Comparison of ENCODE assay signal across 29 cellular contexts in genomic region chr6:143376861-143377260, GRCh38.
"Had no signal": no experiment of that assay in that cellular context is flagged by ENCODE, and none has a peak within 500 bp of the region (broad histone marks: within the 10 kb centered on the region; RNA-seq: fewer than 3 reads in every experiment).

No MANE protein-coding gene starts in this region.

- H3K27ac ChIP-seq: neutrophil, ovary, parathyroid adenoma, psoas muscle, right lobe of liver, sigmoid colon, stomach, thoracic aorta, thyroid gland, tibial nerve, upper lobe of left lung, vagina had no signal

- ATAC-seq: natural killer cell treated with Interleukin-12 subunit alpha and Interleukin-12 subunit beta and Interleukin-15 and Interleukin-18, amount 100 ng/mL, for 72 hours; psoas muscle; right cardiac atrium; right lobe of liver; stimulated activated effector memory CD8-positive, alpha-beta T cell treated with anti-CD3 and anti-CD28 coated beads, Interleukin-12 subunit alpha, Interleukin-12 subunit beta, amount 100 ng/mL, for 72 hours; stimulated activated naive B cell treated with anti-CD40 and anti-IgM and Interleukin-4, amounts not matched to agents 10 μg/mL and 1 μg/mL and 100 μg/mL, for 72 hours had no signal

- H3K27me3 ChIP-seq: neutrophil, ovary, right lobe of liver, sigmoid colon, stomach, thyroid gland, tibial nerve, upper lobe of left lung, vagina had no signal

- H3K79me2 ChIP-seq: parathyroid adenoma had no signal

- H3K9me3 Mint-ChIP-seq: natural killer cell treated with Interleukin-12 subunit alpha and Interleukin-12 subunit beta and Interleukin-15 and Interleukin-18, amount 100 ng/mL, for 72 hours; neural crest cell had no signal

- H3K4me1 ChIP-seq: parathyroid adenoma, psoas muscle, right lobe of liver, sigmoid colon, stomach, thyroid gland, tibial nerve, upper lobe of left lung, vagina had no signal

- FAIRE-seq: small intestine, urothelium cell line had no signal

- H3K4me3 ChIP-seq: ovary, psoas muscle, right lobe of liver, sigmoid colon, stomach, thoracic aorta, thyroid gland, tibial nerve, upper lobe of left lung, vagina had no signal

- H2AFZ ChIP-seq: parathyroid adenoma had no signal

- H3K27ac Mint-ChIP-seq: nephron progenitor cell; progenitor cell of endocrine pancreas; stimulated activated effector memory CD8-positive, alpha-beta T cell treated with anti-CD3 and anti-CD28 coated beads, Interleukin-12 subunit alpha, Interleukin-12 subunit beta, amount 100 ng/mL, for 72 hours; stimulated activated naive B cell treated with anti-CD40 and anti-IgM and Interleukin-4, amounts not matched to agents 10 μg/mL and 1 μg/mL and 100 μg/mL, for 72 hours; stimulated activated naive CD8-positive, alpha-beta T cell treated with anti-CD3 and anti-CD28 coated beads, Interleukin-15, Interleukin-2, amounts not matched to agents 100 ng/mL and 50 ng/mL, for 24 hours had no signal

- H3K4me1 Mint-ChIP-seq: nephron progenitor cell, neural crest cell had no signal

- H3K4me3 Mint-ChIP-seq: natural killer cell treated with Interleukin-12 subunit alpha and Interleukin-12 subunit beta and Interleukin-15 and Interleukin-18, amount 100 ng/mL, for 72 hours; nephron progenitor cell; neural crest cell; stimulated activated effector memory CD8-positive, alpha-beta T cell treated with anti-CD3 and anti-CD28 coated beads, Interleukin-12 subunit alpha, Interleukin-12 subunit beta, amount 100 ng/mL, for 72 hours; stimulated activated naive B cell treated with anti-CD40 and anti-IgM and Interleukin-4, amounts not matched to agents 10 μg/mL and 1 μg/mL and 100 μg/mL, for 72 hours; stimulated activated naive CD8-positive, alpha-beta T cell treated with anti-CD3 and anti-CD28 coated beads, Interleukin-15, Interleukin-2, amounts not matched to agents 100 ng/mL and 50 ng/mL, for 24 hours had no signal

- H3K9ac ChIP-seq: parathyroid adenoma had no signal

- H3K9me3 ChIP-seq: neutrophil, ovary, psoas muscle, right lobe of liver, thoracic aorta, thyroid gland, tibial nerve, upper lobe of left lung, vagina had no signal

- H3K36me3 Mint-ChIP-seq: natural killer cell treated with Interleukin-12 subunit alpha and Interleukin-12 subunit beta and Interleukin-15 and Interleukin-18, amount 100 ng/mL, for 72 hours; stimulated activated effector memory CD8-positive, alpha-beta T cell treated with anti-CD3 and anti-CD28 coated beads, Interleukin-12 subunit alpha, Interleukin-12 subunit beta, amount 100 ng/mL, for 72 hours had no signal

- H3K36me3 ChIP-seq: neutrophil, ovary, right lobe of liver, sigmoid colon, stomach, thoracic aorta, thyroid gland, tibial nerve, upper lobe of left lung, vagina had no signal

- DNase-seq: nephron progenitor cell; nucleus accumbens; ovary; posterior cingulate gyrus; psoas muscle; right cardiac atrium; right lobe of liver; sigmoid colon; small intestine; stimulated activated CD4-positive, alpha-beta T cell treated with anti-CD3 and anti-CD28 coated beads, Interleukin-15, amount 100 ng/mL, for 24 hours; stimulated activated CD4-positive, alpha-beta T cell treated with anti-CD3 and anti-CD28 coated beads, Interleukin-2, amount 100 ng/mL, for 24 hours; stimulated activated CD4-positive, alpha-beta T cell treated with anti-CD3 and anti-CD28 coated beads, Interleukin-2, amount 100 ng/mL, for 48 hours; stimulated activated CD4-positive, alpha-beta T cell treated with anti-CD3 and anti-CD28 coated beads, Interleukin-4, amount 100 ng/mL, for 24 hours; stimulated activated naive B cell treated with anti-CD40 and anti-IgM and Interleukin-4, amounts not matched to agents 10 μg/mL and 1 μg/mL and 100 μg/mL, for 72 hours; stimulated activated naive CD4-positive, alpha-beta T cell treated with Interleukin-2 at 50 U/mL for 16 hours; stomach; thyroid gland; upper lobe of left lung had no signal
